In the genomic region with DNA sequence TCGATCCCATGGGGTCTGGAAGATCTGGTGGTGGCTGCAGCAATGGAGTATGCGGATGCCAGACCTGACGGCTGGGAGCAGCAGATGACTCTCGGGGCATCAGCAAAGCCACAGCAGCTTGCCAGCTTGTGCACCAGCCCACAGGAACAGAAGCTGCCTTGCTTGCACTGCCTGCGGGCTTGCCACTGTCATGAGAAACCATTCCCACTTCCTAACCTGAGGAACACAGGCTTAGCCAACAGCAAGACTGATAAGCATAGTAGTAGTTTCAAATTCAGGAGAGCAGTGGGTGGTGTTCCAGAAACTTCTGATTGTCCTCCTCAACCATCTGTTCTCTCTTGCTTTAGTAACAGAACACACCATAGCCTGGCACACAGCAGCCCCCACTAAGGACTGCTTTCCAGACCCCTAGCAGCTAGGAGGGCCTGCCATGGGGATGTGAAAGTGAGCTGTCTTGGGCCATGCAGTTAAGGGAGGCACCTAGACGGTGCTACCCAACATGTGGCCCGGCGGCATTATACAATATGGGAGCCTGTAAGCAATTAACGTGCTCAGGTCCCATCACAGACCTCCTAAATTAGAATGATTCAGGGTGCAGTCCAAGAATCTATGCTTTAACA, we compare ENCODE assay signal across 10 cellular contexts. TPM values are rescaled to one million over a fixed set of nuclear protein-coding genes. Genes with fewer than 3 reads are reported as not detected.
DNase-seq lines count a peak whose midpoint lies in the region; ATAC-seq, FAIRE-seq and TF ChIP-seq lines count a peak whose summit lies in the region.
"Had no signal": no experiment of that assay in that cellular context is flagged by ENCODE, and none has a peak within 500 bp of the region (broad histone marks: within the 10 kb centered on the region; RNA-seq: fewer than 3 reads in every experiment).

No MANE protein-coding gene starts in this region.

- H3K27ac ChIP-seq in kidney (ENCODE audit: low read depth in 2 of 2, low read length in 2 of 2) (peak overlapping the region; percentile 83 to 94), stomach (peak overlapping the region; percentile 85 to 100 (median 99))

- FAIRE-seq in kidney (lab: Jason Lieb, UNC): no peak
- FAIRE-seq: keratinocyte had no signal

- H3K9me3 ChIP-seq in kidney (ENCODE audit: control insufficient read depth in 1 of 2, low read length in 2 of 2) (no peaks in the 10 kb centered on the region), stomach (no peaks in the 10 kb centered on the region)

- no peaks in the 10 kb centered on the region for H3K27me3 ChIP-seq in stomach

- 50 to 68% (median 54%) methylated on average over 9 of the region's 9 CpGs for WGBS in stomach, 5 donors

- H3K9me3 Mint-ChIP-seq in activated CD4-positive, alpha-beta T cell treated with anti-CD3 and anti-CD28 coated beads, Interleukin-2, amount 10 ng/mL, durations not matched to agents 24 days and 14 days: no peaks in the 10 kb centered on the region
- no peaks in the 10 kb centered on the region for H3K9me3 Mint-ChIP-seq in activated T-helper 1 cell treated with anti-CD3 and anti-CD28 coated beads, Interleukin-12 subunit alpha, Interleukin-12 subunit beta, Interleukin-2, Interleukin-4 antibody, amounts not matched to agents 30 ng/mL and 10 ng/mL and 1 ng/mL, durations not matched to agents 14 hours and 24 hours and 36 hours

- no peak for TF ChIP-seq EP300 in stomach (IDR thresholded peaks at IDR 0.05)

- peak overlapping the region; percentile 22 for H3K4me3 Mint-ChIP-seq in activated CD4-positive, alpha-beta T cell treated with anti-CD3 and anti-CD28 coated beads, Interleukin-2, amount 10 ng/mL, durations not matched to agents 24 days and 14 days
- H3K4me3 Mint-ChIP-seq in activated T-helper 1 cell treated with anti-CD3 and anti-CD28 coated beads, Interleukin-12 subunit alpha, Interleukin-12 subunit beta, Interleukin-2, Interleukin-4 antibody, amounts not matched to agents 30 ng/mL and 10 ng/mL and 1 ng/mL, durations not matched to agents 14 hours and 24 hours and 36 hours: no peak overlapping the region

- H3K36me3 ChIP-seq in kidney (ENCODE audit: control insufficient read depth in 1 of 2, insufficient read depth in 2 of 2, low read length in 2 of 2) (no peaks in the 10 kb centered on the region), stomach (peaks cover 0 to 22% (median 7%) of the 10 kb centered on the region in 4 donors)

- peaks cover 48 to 76% of the 10 kb centered on the region in 2 donors for H3K4me1 ChIP-seq in kidney (ENCODE audit: control insufficient read depth in 1 of 2, insufficient read depth in 1 of 2, low read depth in 1 of 2, low read length in 2 of 2)
- peaks cover 93 to 100% (median 98%) of the 10 kb centered on the region in 4 donors for H3K4me1 ChIP-seq in stomach

- no peak for TF ChIP-seq POLR2A in stomach (IDR thresholded peaks at IDR 0.05)

- peak overlapping the region in 1 of 2 donors; percentile 17 for H3K9ac ChIP-seq in kidney (ENCODE audit: low read length in 2 of 2)

- H3K4me3 ChIP-seq in kidney (ENCODE audit: low read length in 2 of 2): no peak overlapping the region
- H3K4me3 ChIP-seq in stomach: no peak overlapping the region

- no peaks in the 10 kb centered on the region for H3K27me3 Mint-ChIP-seq in activated CD4-positive, alpha-beta T cell treated with anti-CD3 and anti-CD28 coated beads, Interleukin-2, amount 10 ng/mL, durations not matched to agents 24 days and 14 days
- H3K27me3 Mint-ChIP-seq in activated T-helper 1 cell treated with anti-CD3 and anti-CD28 coated beads, Interleukin-12 subunit alpha, Interleukin-12 subunit beta, Interleukin-2, Interleukin-4 antibody, amounts not matched to agents 30 ng/mL and 10 ng/mL and 1 ng/mL, durations not matched to agents 14 hours and 24 hours and 36 hours (ENCODE audit: insufficient read depth): peaks cover under 1% of the 10 kb centered on the region

- H3K36me3 Mint-ChIP-seq in activated CD4-positive, alpha-beta T cell treated with anti-CD3 and anti-CD28 coated beads, Interleukin-2, amount 10 ng/mL, durations not matched to agents 24 days and 14 days (ENCODE audit: low read depth): peaks cover 36% of the 10 kb centered on the region
- peaks cover 36% of the 10 kb centered on the region for H3K36me3 Mint-ChIP-seq in activated T-helper 1 cell treated with anti-CD3 and anti-CD28 coated beads, Interleukin-12 subunit alpha, Interleukin-12 subunit beta, Interleukin-2, Interleukin-4 antibody, amounts not matched to agents 30 ng/mL and 10 ng/mL and 1 ng/mL, durations not matched to agents 14 hours and 24 hours and 36 hours (ENCODE audit: low read depth)

- peak; percentile 59 for DNase-seq in activated CD4-positive, alpha-beta T cell treated with anti-CD3 and anti-CD28 coated beads, Interleukin-2, amount 10 ng/mL, durations not matched to agents 24 days and 14 days
- no peak for DNase-seq in activated CD4-positive, alpha-beta T cell treated with anti-CD3 and anti-CD28 coated beads, Interleukin-2, amount 50 U/mL, for 48 hours
- no peak for DNase-seq in activated T-helper 1 cell treated with anti-CD3 and anti-CD28 coated beads, Interleukin-12 subunit alpha, Interleukin-12 subunit beta, Interleukin-2, Interleukin-4 antibody, amounts not matched to agents 30 ng/mL and 10 ng/mL and 1 ng/mL, durations not matched to agents 14 hours and 24 hours and 36 hours (ENCODE audit: low spot score)
- DNase-seq in kidney (no peak), stomach (peak; percentile 52)
- DNase-seq: effector CD8-positive, alpha-beta T cell had no signal

- peak overlapping the region; percentile 45 for H3K27ac Mint-ChIP-seq in activated CD4-positive, alpha-beta T cell treated with anti-CD3 and anti-CD28 coated beads, Interleukin-2, amount 10 ng/mL, durations not matched to agents 24 days and 14 days
- peak overlapping the region; percentile 40 for H3K27ac Mint-ChIP-seq in activated T-helper 1 cell treated with anti-CD3 and anti-CD28 coated beads, Interleukin-12 subunit alpha, Interleukin-12 subunit beta, Interleukin-2, Interleukin-4 antibody, amounts not matched to agents 30 ng/mL and 10 ng/mL and 1 ng/mL, durations not matched to agents 14 hours and 24 hours and 36 hours

- H3K4me1 Mint-ChIP-seq in activated CD4-positive, alpha-beta T cell treated with anti-CD3 and anti-CD28 coated beads, Interleukin-2, amount 10 ng/mL, durations not matched to agents 24 days and 14 days: peaks cover 65% of the 10 kb centered on the region
- peaks cover 82% of the 10 kb centered on the region for H3K4me1 Mint-ChIP-seq in activated T-helper 1 cell treated with anti-CD3 and anti-CD28 coated beads, Interleukin-12 subunit alpha, Interleukin-12 subunit beta, Interleukin-2, Interleukin-4 antibody, amounts not matched to agents 30 ng/mL and 10 ng/mL and 1 ng/mL, durations not matched to agents 14 hours and 24 hours and 36 hours (ENCODE audit: low read depth)

- ATAC-seq in HG03045 (IDR thresholded peaks at IDR 0.05; ENCODE audit: unreplicated experiment): no peak
- no peak for ATAC-seq in HG02938 (IDR thresholded peaks at IDR 0.05; ENCODE audit: unreplicated experiment)
- no peak for ATAC-seq in HG03432 (IDR thresholded peaks at IDR 0.05; ENCODE audit: unreplicated experiment)

- intact Hi-C loops in activated CD4-positive, alpha-beta T cell treated with anti-CD3 and anti-CD28 coated beads, Interleukin-2, amount 10 ng/mL, durations not matched to agents 24 days and 14 days (cut with micrococcal nuclease): no loop called here
- intact Hi-C loops in activated T-helper 1 cell treated with anti-CD3 and anti-CD28 coated beads, Interleukin-12 subunit alpha, Interleukin-12 subunit beta, Interleukin-2, Interleukin-4 antibody, amounts not matched to agents 30 ng/mL and 10 ng/mL and 1 ng/mL, durations not matched to agents 14 hours and 24 hours and 36 hours (cut with micrococcal nuclease): no loop called here
- intact Hi-C loops in kidney (cut with DNase I): no loop called here
- intact Hi-C loops in stomach (cut with DNase I; ENCODE audit: low total_unique reads): no loop called here

- TF ChIP-seq CTCF in kidney (IDR thresholded peaks at IDR 0.05; ENCODE audit: borderline replicate concordance, extremely low read depth, insufficient read depth): no peak
- TF ChIP-seq CTCF in stomach (IDR thresholded peaks at IDR 0.05): no peak

RNA-seq across cellular contexts. Expression of gene ANXA11, which starts 7.3 kb away (rescaled TPM):
- total RNA-seq in activated CD4-positive, alpha-beta T cell treated with anti-CD3 and anti-CD28 coated beads, Interleukin-2, amount 10 ng/mL, durations not matched to agents 24 days and 14 days: 223 and 232 TPM in 2 replicates
- 216 and 239 TPM in 2 replicates for total RNA-seq in activated T-helper 1 cell treated with anti-CD3 and anti-CD28 coated beads, Interleukin-12 subunit alpha, Interleukin-12 subunit beta, Interleukin-2, Interleukin-4 antibody, amounts not matched to agents 30 ng/mL and 10 ng/mL and 1 ng/mL, durations not matched to agents 14 hours and 24 hours and 36 hours
- total RNA-seq in kidney: 435 TPM
- 543 TPM for polyA plus RNA-seq in kidney (ENCODE audit: insufficient read depth, low read depth, low replicate concordance)
- total RNA-seq in stomach: 100 to 1,000 TPM in 3 of 5 donors, 10 to 100 TPM in 2; 91.4 to 293 (median 109) TPM
- 100 to 1,000 TPM; 171 to 208 (median 181) TPM for polyA plus RNA-seq in stomach

Comparison
In these comparisons a context has a peak if more than half of its experiments do, and no peak if none do; other contexts are left out.
1. DNase-seq: peak in activated CD4-positive, alpha-beta T cell treated with anti-CD3 and anti-CD28 coated beads, Interleukin-2, amount 10 ng/mL, durations not matched to agents 24 days and 14 days (single experiment) and stomach (single experiment); none in activated CD4-positive, alpha-beta T cell treated with anti-CD3 and anti-CD28 coated beads, Interleukin-2, amount 50 U/mL, for 48 hours (0 of 2), activated T-helper 1 cell treated with anti-CD3 and anti-CD28 coated beads, Interleukin-12 subunit alpha, Interleukin-12 subunit beta, Interleukin-2, Interleukin-4 antibody, amounts not matched to agents 30 ng/mL and 10 ng/mL and 1 ng/mL, durations not matched to agents 14 hours and 24 hours and 36 hours (single experiment) and kidney (single experiment).